Comparison of ENCODE assay signal across 1 cellular context in genomic region chr3:69013256-69014021, GRCh38.
TF ChIP-seq lines count a peak whose summit lies in the region.

TSS of gene EOGT (minus strand) at chr3:69013684. CDS start at chr3:69009846, 3,838 bp downstream.

TF ChIP-seq in HepG2, 621 proteins besides CTCF, POLR2A, EP300 and RAD21 (continued from another document and continues in another):
- peak; percentile 74 for TF ChIP-seq ZNF503 (CRISPR knock-in tag; IDR thresholded peaks at IDR 0.05)
- no peak for TF ChIP-seq ZZZ3 (CRISPR knock-in tag; IDR thresholded peaks at IDR 0.05; ENCODE audit: borderline replicate concordance)
- TF ChIP-seq FOXA1 (IDR thresholded peaks at IDR 0.05) = no peak
- TF ChIP-seq FOXA1 (CRISPR knock-in tag; IDR thresholded peaks at IDR 0.05) = no peak; the same call in 1 of the 2 replicates
- 0 out of 2 replicates have a peak, but pooled peaks have one; percentile 44 for TF ChIP-seq ZNF678 (CRISPR knock-in tag; IDR thresholded peaks at IDR 0.05)
- 0 out of 2 replicates have a peak, but pooled peaks have one; percentile 22 for TF ChIP-seq CBX5 (CRISPR knock-in tag; IDR thresholded peaks at IDR 0.05; ENCODE audit: borderline replicate concordance)
- no peak; the same call in 1 of the 2 replicates for TF ChIP-seq ZNF296 (CRISPR knock-in tag; conservative IDR thresholded peaks at IDR 0.05)
- no peak for TF ChIP-seq ZNF468 (CRISPR knock-in tag; IDR thresholded peaks at IDR 0.05)
- peak; percentile 26; the same call in 1 of the 2 replicates for TF ChIP-seq ZBTB44 (CRISPR knock-in tag; IDR thresholded peaks at IDR 0.05)
- TF ChIP-seq JUN (CRISPR knock-in tag; IDR thresholded peaks at IDR 0.05) = no peak
- no peak for TF ChIP-seq TCF7 (IDR thresholded peaks at IDR 0.05; ENCODE audit: low read depth)
- TF ChIP-seq ASH2L (IDR thresholded peaks at IDR 0.05; ENCODE audit: insufficient read length, low read depth, low read length) = peak; percentile 71
- TF ChIP-seq KDM5A (IDR thresholded peaks at IDR 0.05; ENCODE audit: borderline replicate concordance, low read length) = no peak
- TF ChIP-seq NR2F6 (IDR thresholded peaks at IDR 0.05) = no peak
- TF ChIP-seq NR2F6 (CRISPR knock-in tag; IDR thresholded peaks at IDR 0.05) = no peak
- no peak for TF ChIP-seq NR2F1 (CRISPR knock-in tag; IDR thresholded peaks at IDR 0.05)
- TF ChIP-seq NFAT5 (CRISPR knock-in tag; IDR thresholded peaks at IDR 0.05) = peak; percentile 84
- TF ChIP-seq SNAPC4 (CRISPR knock-in tag; IDR thresholded peaks at IDR 0.05) = peak; percentile 80
- no peak for TF ChIP-seq MIER2 (CRISPR knock-in tag; IDR thresholded peaks at IDR 0.05)
- peak; percentile 42; the same call in 1 of the 2 replicates for TF ChIP-seq ZNF792 (CRISPR knock-in tag; IDR thresholded peaks at IDR 0.05)
- TF ChIP-seq ZNF639 (CRISPR knock-in tag; conservative IDR thresholded peaks at IDR 0.05) = peak; percentile 72
- no peak; the same call in 1 of the 2 replicates for TF ChIP-seq STAT6 (CRISPR knock-in tag; IDR thresholded peaks at IDR 0.05; ENCODE audit: borderline replicate concordance)
- no peak; the same call in 1 of the 2 replicates for TF ChIP-seq HDAC2 (CRISPR knock-in tag; IDR thresholded peaks at IDR 0.05)
- peak; percentile 92 for TF ChIP-seq ZNF407 (CRISPR knock-in tag; IDR thresholded peaks at IDR 0.05; ENCODE audit: not compliant biosample characterization)
- peak; percentile 73; the same call in 1 of the 2 replicates for TF ChIP-seq ZNF556 (CRISPR knock-in tag; IDR thresholded peaks at IDR 0.05; ENCODE audit: borderline replicate concordance)
